Comparison of ENCODE assay signal across 25 cellular contexts in genomic region chr6:148169701-148170100, GRCh38.
"Had no signal": no experiment of that assay in that cellular context is flagged by ENCODE, and none has a peak within 500 bp of the region (broad histone marks: within the 10 kb centered on the region; RNA-seq: fewer than 3 reads in every experiment).

No MANE protein-coding gene starts in this region.

- DNase-seq: activated CD4-positive, alpha-beta memory T cell treated with anti-CD3 and anti-CD28 coated beads for 36 hours; activated CD4-positive, alpha-beta T cell treated with anti-CD3 and anti-CD28 coated beads, Interleukin-2, amount 10 ng/mL, durations not matched to agents 7 days and 5 days; activated CD4-positive, CD25-positive, alpha-beta regulatory T cell; activated CD8-positive, alpha-beta memory T cell treated with anti-CD3 and anti-CD28 coated beads for 24 hours; activated gamma-delta T cell; activated naive CD4-positive, alpha-beta T cell treated with anti-CD3 and anti-CD28 coated beads for 36 hours; activated T-cell treated with anti-CD3 and anti-CD28 coated beads, Interleukin-2, amount 50 U/mL, for 4 hours; amygdala; KG1; NCI-H1092; NCI-H187; NCI-H2081; NCI-H446; NCI-H524; NCI-H82; OCI-M1; RPMI8226; T-cell; T-helper 2 cell; T1000 had no signal

- H3K36me3 ChIP-seq: breast epithelium had no signal

- H3K27ac ChIP-seq: breast epithelium, SK-N-MC had no signal

- ATAC-seq: activated T-cell treated with anti-CD3 and anti-CD28 coated beads, Interleukin-2, amount 50 U/mL, for 4 hours; activated T-helper 17 cell treated with anti-CD3 and anti-CD28 coated beads, Interleukin-2, amount 50 U/mL, for 72 hours; Panc1; Right ventricle myocardium inferior; T-cell had no signal

- H3K4me1 ChIP-seq: breast epithelium had no signal

- H3K9me3 ChIP-seq: breast epithelium had no signal

- H3K27me3 ChIP-seq: breast epithelium had no signal

- H3K4me3 ChIP-seq: breast epithelium, SK-N-MC had no signal
